Comparison of ENCODE assay signal across 8 cellular contexts in the genomic region with DNA sequence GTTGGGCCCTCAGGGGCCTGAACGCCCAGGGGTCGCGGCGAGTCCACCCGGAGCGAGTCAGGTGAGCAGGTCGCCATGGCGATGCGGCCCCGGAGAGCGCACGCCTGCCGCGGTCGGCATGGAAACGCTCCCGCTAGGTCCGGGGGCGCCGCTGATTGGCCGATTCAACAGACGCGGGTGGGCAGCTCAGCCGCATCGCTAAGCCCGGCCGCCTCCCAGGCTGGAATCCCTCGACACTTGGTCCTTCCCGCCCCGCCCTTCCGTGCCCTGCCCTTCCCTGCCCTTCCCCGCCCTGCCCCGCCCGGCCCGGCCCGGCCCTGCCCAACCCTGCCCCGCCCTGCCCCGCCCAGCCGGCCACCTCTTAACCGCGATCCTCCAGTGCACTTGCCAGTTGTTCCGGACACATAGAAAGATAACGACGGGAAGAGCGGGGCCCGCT. TPM values are rescaled to one million over a fixed set of nuclear protein-coding genes. Genes with fewer than 3 reads are reported as not detected.
DNase-seq lines count a peak whose midpoint lies in the region; ATAC-seq and TF ChIP-seq lines count a peak whose summit lies in the region.

A gene (plus strand): TSS at position 390 of the 439 bp plus-strand sequence. CDS start 562 bp downstream, outside the sequence.

- DNase-seq in AG10803 (ENCODE audit: low read depth) (no peak), NCI-H524 (lab: John Stamatoyannopoulos, UW) (peak; percentile 79 to 81), astrocyte of the hippocampus (ENCODE audit: low read depth, low spot score) (peak; percentile 69), spleen (peak; percentile 83), OCI-M1 (lab: John Stamatoyannopoulos, UW) (no peak), pons (ENCODE audit: low spot score) (no peak)

- TF ChIP-seq CTCF in AG10803 (conservative IDR thresholded peaks at IDR 0.05; ENCODE audit: low read length): no peak
- TF ChIP-seq CTCF in spleen (IDR thresholded peaks at IDR 0.05 in 8 of 11, conservative IDR thresholded peaks at IDR 0.05 in 3 of 11): no peak

- H3K36me3 ChIP-seq in iPS-15b (ENCODE audit: control insufficient read depth, insufficient read depth, low read length): no peaks in the 10 kb centered on the region
- H3K36me3 ChIP-seq in spleen: no peaks in the 10 kb centered on the region

- no peak within 1 kb of the TSS for H3K27ac ChIP-seq in spleen

- H3K4me1 ChIP-seq in iPS-15b (ENCODE audit: control insufficient read depth, insufficient read depth, low read length): no peaks in the 10 kb centered on the region
- peaks cover 11 to 32% (median 23%) of the 10 kb centered on the region in 6 donors for H3K4me1 ChIP-seq in spleen

- 0 to 5% (median 1%) methylated on average over 15 to 46 of the region's 46 CpGs for WGBS in spleen, 5 donors

- no peak for TF ChIP-seq POLR2A in spleen (IDR thresholded peaks at IDR 0.05)

- H3K9ac ChIP-seq in iPS-15b (ENCODE audit: low read depth, low read length): no peak within 1 kb of the TSS

- peak; percentile 56 for ATAC-seq in GM19395 (IDR thresholded peaks at IDR 0.05; ENCODE audit: unreplicated experiment)

- H3K27me3 ChIP-seq in iPS-15b (ENCODE audit: control insufficient read depth, insufficient read depth, low read length): peaks cover 67% of the 10 kb centered on the region
- H3K27me3 ChIP-seq in spleen (replicated peaks in 1 of 7): peaks cover 5 to 73% (median 39%) of the 10 kb centered on the region in 7 donors

- no peaks in the 10 kb centered on the region for H3K9me3 ChIP-seq in iPS-15b (ENCODE audit: control insufficient read depth, insufficient read depth, low read length)
- H3K9me3 ChIP-seq in spleen: no peaks in the 10 kb centered on the region

- H3K4me3 ChIP-seq in AG10803 (ENCODE audit: low read length): peak within 1 kb of the TSS; percentile 20
- peak within 1 kb of the TSS; percentile 76 for H3K4me3 ChIP-seq in iPS-15b (ENCODE audit: low read depth, low read length)
- H3K4me3 ChIP-seq in spleen: peak within 1 kb of the TSS; percentile 25 to 79 (median 50)

- intact Hi-C loops in spleen (cut with DNase I; ENCODE audit: low total_unique reads): no loop called here

RNA-seq across cellular contexts. Expression of the gene that starts here (rescaled TPM):
- 1 to 10 TPM in 1 of 7 donors, under 1 TPM in 5, not detected in 1; 0.20 to 1.3 (median 0.75) TPM for total RNA-seq in spleen
- under 1 TPM; 0.13 to 0.46 (median 0.38) TPM for polyA plus RNA-seq in spleen

Comparison
In these comparisons a context has a peak if more than half of its experiments do, and no peak if none do; other contexts are left out.
1. DNase-seq: peak in NCI-H524 (2 of 2), astrocyte of the hippocampus (single experiment) and spleen (single experiment); none in AG10803 (single experiment), OCI-M1 (single experiment) and pons (single experiment).
2. H3K4me3 ChIP-seq: peak in every context shown above with its lines; median percentile 76 in iPS-15b; 50 in spleen; 20 in AG10803.